Comparison of ENCODE assay signal across 20 cellular contexts in genomic region chr6:76752841-76753240, GRCh38.
"Had no signal": no experiment of that assay in that cellular context is flagged by ENCODE, and none has a peak within 500 bp of the region (broad histone marks: within the 10 kb centered on the region; RNA-seq: fewer than 3 reads in every experiment).

No MANE protein-coding gene starts in this region.

- ATAC-seq: left colon; left lung; naive thymus-derived CD8-positive, alpha-beta T cell; pancreas; right cardiac atrium; stimulated activated memory B cell treated with anti-CD40 and anti-IgM and Interleukin-4, amounts not matched to agents 10 μg/mL and 1 μg/mL and 100 μg/mL, for 72 hours; stimulated activated naive CD8-positive, alpha-beta T cell treated with anti-CD3 and anti-CD28 coated beads, Interleukin-15, amount 100 ng/mL, for 72 hours had no signal

- DNase-seq: hippocampal formation; kidney; left colon; left lung; naive thymus-derived CD8-positive, alpha-beta T cell; nucleus accumbens; pancreas; posterior cingulate gyrus; retina; right cardiac atrium; sigmoid colon; stimulated activated CD4-positive, alpha-beta T cell treated with anti-CD3 and anti-CD28 coated beads, Interleukin-1b, Interleukin-23, amount 100 ng/mL, for 48 hours; stimulated activated CD4-positive, alpha-beta T cell treated with anti-CD3 and anti-CD28 coated beads, Interleukin-2, amount 100 ng/mL, for 48 hours; stimulated activated CD4-positive, alpha-beta T cell treated with anti-CD3 and anti-CD28 coated beads, Interleukin-4, amount 100 ng/mL, for 4 hours; stimulated activated CD8-positive, alpha-beta memory T cell treated with anti-CD3 and anti-CD28 coated beads, Interleukin-4, amount 100 ng/mL, for 48 hours; stimulated activated naive CD4-positive, alpha-beta T cell treated with Interleukin-2 at 50 U/mL for 16 hours; stimulated activated naive CD8-positive, alpha-beta T cell treated with anti-CD3 and anti-CD28 coated beads, Interleukin-15, amount 100 ng/mL, for 72 hours; substantia nigra; upper lobe of left lung had no signal
